Comparison of ENCODE assay signal across 3 cellular contexts in genomic region chr12:21699851-21700250, GRCh38.
"Had no signal": no experiment of that assay in that cellular context is flagged by ENCODE, and none has a peak within 500 bp of the region (broad histone marks: within the 10 kb centered on the region; RNA-seq: fewer than 3 reads in every experiment).

No MANE protein-coding gene starts in this region.

- H3K4me3 ChIP-seq: GM12878 had no signal

- ATAC-seq: GM12878 had no signal

- DNase-seq: GDM1, GF-D8 had no signal
